1 cellular context compared by ENCODE assay signal in the genomic region with DNA sequence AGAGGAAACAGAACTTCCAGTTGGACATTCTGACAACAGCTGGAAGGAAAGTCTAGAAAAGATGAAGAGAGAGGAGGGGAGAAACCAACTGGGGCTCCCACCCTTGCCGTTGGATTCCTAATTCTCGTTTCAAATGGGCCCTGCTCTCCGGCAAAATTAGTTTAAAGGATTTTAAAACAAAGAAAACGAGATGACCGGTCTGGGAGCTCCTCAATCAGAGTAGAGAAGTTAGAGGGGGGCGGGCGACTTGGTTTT.
A peak's percentile ranks its signal among the peaks of the same experiment; 100 is the strongest.
TF ChIP-seq lines count a peak whose summit lies in the region.

No MANE protein-coding gene starts in this region.

TF ChIP-seq in GM12878, 131 proteins besides CTCF, POLR2A, EP300 and RAD21:
- TF ChIP-seq PRDM15 (CRISPR knock-in tag; IDR thresholded peaks at IDR 0.05) = no peak
- TF ChIP-seq, protein P1, sequence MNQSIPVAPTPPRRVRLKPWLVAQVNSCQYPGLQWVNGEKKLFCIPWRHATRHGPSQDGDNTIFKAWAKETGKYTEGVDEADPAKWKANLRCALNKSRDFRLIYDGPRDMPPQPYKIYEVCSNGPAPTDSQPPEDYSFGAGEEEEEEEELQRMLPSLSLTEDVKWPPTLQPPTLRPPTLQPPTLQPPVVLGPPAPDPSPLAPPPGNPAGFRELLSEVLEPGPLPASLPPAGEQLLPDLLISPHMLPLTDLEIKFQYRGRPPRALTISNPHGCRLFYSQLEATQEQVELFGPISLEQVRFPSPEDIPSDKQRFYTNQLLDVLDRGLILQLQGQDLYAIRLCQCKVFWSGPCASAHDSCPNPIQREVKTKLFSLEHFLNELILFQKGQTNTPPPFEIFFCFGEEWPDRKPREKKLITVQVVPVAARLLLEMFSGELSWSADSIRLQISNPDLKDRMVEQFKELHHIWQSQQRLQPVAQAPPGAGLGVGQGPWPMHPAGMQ (IDR thresholded peaks at IDR 0.05; ENCODE audit: borderline replicate concordance) = no peak
- no peak for TF ChIP-seq ZNF384 (IDR thresholded peaks at IDR 0.05; ENCODE audit: borderline replicate concordance, low read depth, low read length)
- TF ChIP-seq IKZF2 (IDR thresholded peaks at IDR 0.05) = no peak
- TF ChIP-seq POU2F2 (IDR thresholded peaks at IDR 0.05; ENCODE audit: borderline replicate concordance, low read depth, low read length) = no peak
- TF ChIP-seq SUZ12 (IDR thresholded peaks at IDR 0.05; ENCODE audit: unreplicated experiment) = peak; percentile 42
